In genomic region chr12:15050664-15051063, GRCh38 we compare ENCODE assay signal across 15 cellular contexts.
DNase-seq lines count a peak whose midpoint lies in the region; ATAC-seq and TF ChIP-seq lines count a peak whose summit lies in the region.
"Had no signal": no experiment of that assay in that cellular context is flagged by ENCODE, and none has a peak within 500 bp of the region (broad histone marks: within the 10 kb centered on the region; RNA-seq: fewer than 3 reads in every experiment).

No MANE protein-coding gene starts in this region.

- CTCF ChIA-PET in CD4-positive, alpha-beta T cell (lab: Charles Lee), result no interaction called here

- no peaks in the 10 kb centered on the region for H3K27me3 ChIP-seq in CD4-positive, alpha-beta T cell (ENCODE audit: control insufficient read depth, insufficient read depth, low read length)
- H3K27me3 ChIP-seq in dorsolateral prefrontal cortex, result no peaks in the 10 kb centered on the region

- intact Hi-C loops in CD4-positive, alpha-beta T cell (cut with DNase I, micrococcal nuclease), result no loop called here
- intact Hi-C loops in dorsolateral prefrontal cortex (cut with DNase I), result no loop called here

- peaks cover 2% of the 10 kb centered on the region for H3K9me3 Mint-ChIP-seq in CD4-positive, alpha-beta T cell

- no peaks in the 10 kb centered on the region for H3K27me3 Mint-ChIP-seq in CD4-positive, alpha-beta T cell
- H3K27me3 Mint-ChIP-seq: activated naive CD8-positive, alpha-beta T cell had no signal

- TF ChIP-seq CTCF in CD4-positive, alpha-beta T cell (IDR thresholded peaks at IDR 0.05), result no peak
- no peak for TF ChIP-seq CTCF in choroid plexus epithelial cell (conservative IDR thresholded peaks at IDR 0.05; ENCODE audit: low read depth, low read length)
- TF ChIP-seq CTCF in dorsolateral prefrontal cortex (IDR thresholded peaks at IDR 0.05 in 54 of 56, conservative IDR thresholded peaks at IDR 0.05 in 2 of 56; ENCODE audit: low read depth in 1 of 56, partially characterized antibody in 56 of 56), result no peak

- POLR2A ChIA-PET in CD4-positive, alpha-beta T cell (lab: Charles Lee), result interaction anchor here (0.6 to 2.2 kb wide), 8 partner anchors 14 to 280 kb away, joined by 3 to 14 read pairs (median 4); a partner anchor contains a TSS

- peak; percentile 91 for ATAC-seq in CD4-positive, alpha-beta T cell (ENCODE audit: poor library complexity)
- no peak for ATAC-seq in GM18858 (IDR thresholded peaks at IDR 0.05; ENCODE audit: unreplicated experiment)
- ATAC-seq: K562 had no signal

- H3K4me3 ChIP-seq in choroid plexus epithelial cell (ENCODE audit: low read depth, low read length), result no peak overlapping the region
- H3K4me3 ChIP-seq in dorsolateral prefrontal cortex, result no peak overlapping the region
- H3K4me3 ChIP-seq: K562, smooth muscle cell had no signal

- peak in 5 of 10 experiments; percentile 4 to 47 (median 7) for DNase-seq in CD4-positive, alpha-beta T cell
- peak; percentile 13 for DNase-seq in GF-D8 (lab: John Stamatoyannopoulos, UW)
- DNase-seq in NCI-H526 (lab: John Stamatoyannopoulos, UW), result peak; percentile 5
- peak; percentile 11 for DNase-seq in choroid plexus epithelial cell (ENCODE audit: low read depth)
- DNase-seq in amniotic stem cell (lab: John Stamatoyannopoulos, UW), result no peak
- no peak for DNase-seq in dorsolateral prefrontal cortex
- no peak for DNase-seq in T1000 (lab: John Stamatoyannopoulos, UW)
- DNase-seq: cortex of kidney, immature natural killer cell, midbrain, NCI-H187 had no signal

- peak overlapping the region; percentile 58 for H3K27ac Mint-ChIP-seq in CD4-positive, alpha-beta T cell
- H3K27ac Mint-ChIP-seq: activated naive CD8-positive, alpha-beta T cell; immature natural killer cell had no signal

- peak overlapping the region; percentile 66 for H3K4me3 Mint-ChIP-seq in CD4-positive, alpha-beta T cell
- H3K4me3 Mint-ChIP-seq: activated naive CD8-positive, alpha-beta T cell; immature natural killer cell had no signal

- no peaks in the 10 kb centered on the region for H3K36me3 Mint-ChIP-seq in CD4-positive, alpha-beta T cell (ENCODE audit: low read depth)
- H3K36me3 Mint-ChIP-seq: activated naive CD8-positive, alpha-beta T cell; immature natural killer cell had no signal

- peaks cover 31% of the 10 kb centered on the region for H3K4me1 Mint-ChIP-seq in CD4-positive, alpha-beta T cell (ENCODE audit: low read depth)
- H3K4me1 Mint-ChIP-seq: immature natural killer cell had no signal

- no peaks in the 10 kb centered on the region for H3K9me3 ChIP-seq in CD4-positive, alpha-beta T cell (ENCODE audit: control insufficient read depth, low read length)

- no peak overlapping the region for H3K27ac ChIP-seq in CD4-positive, alpha-beta T cell (ENCODE audit: low read depth, low read length)
- H3K27ac ChIP-seq in dorsolateral prefrontal cortex, result no peak overlapping the region

Comparison
In these comparisons a context has a peak if more than half of its experiments do, and no peak if none do; other contexts are left out.
1. DNase-seq: peak in GF-D8 (single experiment), NCI-H526 (2 of 2) and choroid plexus epithelial cell (single experiment); none in amniotic stem cell (single experiment), dorsolateral prefrontal cortex (0 of 10) and T1000 (single experiment).